In genomic region chr13:76798037-76798436, GRCh38 we compare ENCODE assay signal across 18 cellular contexts.
DNase-seq lines count a peak whose midpoint lies in the region; ATAC-seq and TF ChIP-seq lines count a peak whose summit lies in the region.
"Had no signal": no experiment of that assay in that cellular context is flagged by ENCODE, and none has a peak within 500 bp of the region (broad histone marks: within the 10 kb centered on the region; RNA-seq: fewer than 3 reads in every experiment).

No MANE protein-coding gene starts in this region.

- H3K36me3 ChIP-seq in body of pancreas (replicated peaks in 1 of 2; ENCODE audit: insufficient read depth in 1 of 2, low read depth in 2 of 2), result no peaks in the 10 kb centered on the region
- H3K36me3 ChIP-seq: SJSA1, suprapubic skin had no signal

- no peak for TF ChIP-seq CTCF in body of pancreas (IDR thresholded peaks at IDR 0.05)

- no peak overlapping the region for H3K4me3 ChIP-seq in body of pancreas
- H3K4me3 ChIP-seq: SJSA1, suprapubic skin had no signal

- intact Hi-C loops in left colon (cut with DNase I, micrococcal nuclease) (no loop called here), body of pancreas (cut with DNase I) (no loop called here)

- H3K27me3 ChIP-seq in body of pancreas, result no peaks in the 10 kb centered on the region
- H3K27me3 ChIP-seq: SJSA1, suprapubic skin had no signal

- no peak for TF ChIP-seq POLR2A in body of pancreas (IDR thresholded peaks at IDR 0.05)

- WGBS in body of pancreas, 2 donors, result 58 to 84% methylated on average over 2 of the region's 2 CpGs

- H3K4me1 ChIP-seq in body of pancreas, result no peaks in the 10 kb centered on the region
- H3K4me1 ChIP-seq: suprapubic skin had no signal

- POLR2A ChIA-PET in HEK293T (lab: Yijun Ruan, JAX), result no interaction called here

- DNase-seq in ELR (ENCODE audit: low read depth) (peak; percentile 12), HEK293T (ENCODE audit: extremely low spot score) (peak; percentile 43), NOMO-1 treated with dmso at 0.1 percent for 144 hours (lab: John Stamatoyannopoulos, UW; ENCODE audit: unreplicated experiment) (peak; percentile 34), left colon (no peak), body of pancreas (no peak), 8988T (no peak)
- DNase-seq: activated CD4-positive, alpha-beta memory T cell treated with anti-CD3 and anti-CD28 coated beads, Interleukin-2, amount 10 ng/mL, durations not matched to agents 7 days and 5 days; activated T-cell treated with anti-CD3 and anti-CD28 coated beads, Interleukin-2, amount 50 U/mL, for 72 hours; central memory CD4-positive, alpha-beta T cell; DMS153; effector CD8-positive, alpha-beta T cell; left ventricle myocardium superior; NCI-H2107; retina; stimulated activated CD4-positive, alpha-beta T cell treated with anti-CD3 and anti-CD28 coated beads, Interleukin-1b, Interleukin-23, amount 100 ng/mL, for 48 hours had no signal

- no peak overlapping the region for H3K27ac ChIP-seq in body of pancreas
- H3K27ac ChIP-seq: SJSA1, suprapubic skin had no signal

- CTCF ChIA-PET in HEK293T (lab: Yijun Ruan, JAX), result interaction anchor here (0.7 to 1.0 kb wide), 2 partner anchors 14 to 36 kb away, joined by 3 to 7 read pairs; no protein-coding TSS in a partner anchor

- ATAC-seq in left colon (peak; percentile 44), body of pancreas (no peak), GM18870 (IDR thresholded peaks at IDR 0.05; ENCODE audit: unreplicated experiment) (no peak)
- ATAC-seq: left ventricle myocardium superior had no signal

- no peaks in the 10 kb centered on the region for H3K9me3 ChIP-seq in body of pancreas
- H3K9me3 ChIP-seq: SJSA1, suprapubic skin had no signal

TF ChIP-seq in HEK293T, 16 proteins besides CTCF, POLR2A, EP300 and RAD21:
- no peak for TF ChIP-seq LEF1 (IDR thresholded peaks at IDR 0.05; ENCODE audit: borderline replicate concordance)
- TF ChIP-seq NFRKB (IDR thresholded peaks at IDR 0.05), result no peak
- no peak for TF ChIP-seq FOXA1 (IDR thresholded peaks at IDR 0.05)
- TF ChIP-seq, protein P1, sequence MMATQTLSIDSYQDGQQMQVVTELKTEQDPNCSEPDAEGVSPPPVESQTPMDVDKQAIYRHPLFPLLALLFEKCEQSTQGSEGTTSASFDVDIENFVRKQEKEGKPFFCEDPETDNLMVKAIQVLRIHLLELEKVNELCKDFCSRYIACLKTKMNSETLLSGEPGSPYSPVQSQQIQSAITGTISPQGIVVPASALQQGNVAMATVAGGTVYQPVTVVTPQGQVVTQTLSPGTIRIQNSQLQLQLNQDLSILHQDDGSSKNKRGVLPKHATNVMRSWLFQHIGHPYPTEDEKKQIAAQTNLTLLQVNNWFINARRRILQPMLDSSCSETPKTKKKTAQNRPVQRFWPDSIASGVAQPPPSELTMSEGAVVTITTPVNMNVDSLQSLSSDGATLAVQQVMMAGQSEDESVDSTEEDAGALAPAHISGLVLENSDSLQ (IDR thresholded peaks at IDR 0.05), result no peak
- TF ChIP-seq FOXK2 (IDR thresholded peaks at IDR 0.05), result no peak
- TF ChIP-seq SP1 (IDR thresholded peaks at IDR 0.05), result no peak
- no peak for TF ChIP-seq ELF4 (IDR thresholded peaks at IDR 0.05)
- no peak for TF ChIP-seq HDGF (IDR thresholded peaks at IDR 0.05; ENCODE audit: borderline replicate concordance)
- TF ChIP-seq CTBP1 (IDR thresholded peaks at IDR 0.05; ENCODE audit: borderline replicate concordance), result no peak
- no peak for TF ChIP-seq L3MBTL2 (conservative IDR thresholded peaks at IDR 0.05)

Comparison
In these comparisons a context has a peak if more than half of its experiments do, and no peak if none do; other contexts are left out.
1. DNase-seq: peak in ELR (single experiment), HEK293T (single experiment) and NOMO-1 treated with dmso at 0.1 percent for 144 hours (single experiment); none in left colon (0 of 2), body of pancreas (0 of 4) and 8988T (single experiment).